Comparison of ENCODE assay signal across 1 cellular context in the genomic region with DNA sequence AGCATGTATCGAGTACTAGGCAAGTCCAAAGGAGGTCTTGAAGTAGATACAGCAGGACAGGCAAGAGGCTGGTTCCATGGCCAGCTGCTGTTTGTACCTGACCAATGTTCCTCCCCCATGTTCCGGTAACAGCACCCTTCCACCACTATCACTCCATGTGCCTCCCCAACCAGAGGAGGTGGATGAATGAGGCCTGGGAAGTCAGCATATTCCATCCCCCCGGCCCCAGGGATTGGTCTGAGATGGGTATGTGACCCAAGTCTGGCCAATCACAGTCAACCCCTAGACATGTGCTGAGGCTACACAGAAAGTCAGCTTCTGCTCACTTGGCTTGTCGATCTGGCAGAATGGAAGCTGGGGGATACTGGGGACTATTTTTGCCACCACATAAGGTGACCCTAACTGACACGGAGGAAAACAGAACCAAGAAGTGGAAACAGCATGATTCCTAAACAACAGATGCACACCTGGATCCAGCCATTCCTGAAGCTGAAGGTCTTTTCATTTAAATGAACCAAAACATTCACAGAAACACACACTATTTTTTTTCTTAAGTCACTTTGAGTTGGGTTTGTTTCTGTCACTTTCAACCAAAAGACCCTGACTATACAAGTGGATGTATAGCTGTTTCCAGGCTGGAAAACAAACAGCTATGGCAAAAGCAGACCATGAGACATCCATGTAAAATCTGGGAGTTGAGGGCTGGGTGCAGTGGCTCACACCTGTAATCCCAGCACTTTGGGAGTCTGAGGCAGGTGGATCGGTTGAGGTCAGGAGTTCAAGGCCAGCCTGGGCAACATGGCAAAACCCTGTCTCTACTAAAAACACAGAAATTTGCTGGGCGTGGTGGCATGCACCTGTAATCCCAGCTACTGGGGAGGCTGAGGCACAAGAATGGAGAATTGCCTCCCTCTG.
TF ChIP-seq lines count a peak whose summit lies in the region.

No MANE protein-coding gene starts in this region.

TF ChIP-seq in HepG2, 621 proteins besides CTCF, POLR2A, EP300 and RAD21 (continued from another document and continues in another):
- TF ChIP-seq ZNF737 (CRISPR knock-in tag; IDR thresholded peaks at IDR 0.05; ENCODE audit: borderline replicate concordance): no peak
- peak; percentile 100 for TF ChIP-seq ZNF329 (CRISPR knock-in tag; IDR thresholded peaks at IDR 0.05; ENCODE audit: low read depth)
- no peak for TF ChIP-seq ZNF501 (CRISPR knock-in tag; IDR thresholded peaks at IDR 0.05)
- TF ChIP-seq, protein P1, sequence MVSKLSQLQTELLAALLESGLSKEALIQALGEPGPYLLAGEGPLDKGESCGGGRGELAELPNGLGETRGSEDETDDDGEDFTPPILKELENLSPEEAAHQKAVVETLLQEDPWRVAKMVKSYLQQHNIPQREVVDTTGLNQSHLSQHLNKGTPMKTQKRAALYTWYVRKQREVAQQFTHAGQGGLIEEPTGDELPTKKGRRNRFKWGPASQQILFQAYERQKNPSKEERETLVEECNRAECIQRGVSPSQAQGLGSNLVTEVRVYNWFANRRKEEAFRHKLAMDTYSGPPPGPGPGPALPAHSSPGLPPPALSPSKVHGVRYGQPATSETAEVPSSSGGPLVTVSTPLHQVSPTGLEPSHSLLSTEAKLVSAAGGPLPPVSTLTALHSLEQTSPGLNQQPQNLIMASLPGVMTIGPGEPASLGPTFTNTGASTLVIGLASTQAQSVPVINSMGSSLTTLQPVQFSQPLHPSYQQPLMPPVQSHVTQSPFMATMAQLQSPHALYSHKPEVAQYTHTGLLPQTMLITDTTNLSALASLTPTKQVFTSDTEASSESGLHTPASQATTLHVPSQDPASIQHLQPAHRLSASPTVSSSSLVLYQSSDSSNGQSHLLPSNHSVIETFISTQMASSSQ (IDR thresholded peaks at IDR 0.05; ENCODE audit: low read depth): no peak
- TF ChIP-seq, protein P1 (CRISPR knock-in tag; IDR thresholded peaks at IDR 0.05; ENCODE audit: borderline replicate concordance): no peak; the same call in 1 of the 2 replicates
- no peak for TF ChIP-seq EHMT2 (IDR thresholded peaks at IDR 0.05; ENCODE audit: borderline replicate concordance, low read depth, low read length)
- TF ChIP-seq, protein P2, sequence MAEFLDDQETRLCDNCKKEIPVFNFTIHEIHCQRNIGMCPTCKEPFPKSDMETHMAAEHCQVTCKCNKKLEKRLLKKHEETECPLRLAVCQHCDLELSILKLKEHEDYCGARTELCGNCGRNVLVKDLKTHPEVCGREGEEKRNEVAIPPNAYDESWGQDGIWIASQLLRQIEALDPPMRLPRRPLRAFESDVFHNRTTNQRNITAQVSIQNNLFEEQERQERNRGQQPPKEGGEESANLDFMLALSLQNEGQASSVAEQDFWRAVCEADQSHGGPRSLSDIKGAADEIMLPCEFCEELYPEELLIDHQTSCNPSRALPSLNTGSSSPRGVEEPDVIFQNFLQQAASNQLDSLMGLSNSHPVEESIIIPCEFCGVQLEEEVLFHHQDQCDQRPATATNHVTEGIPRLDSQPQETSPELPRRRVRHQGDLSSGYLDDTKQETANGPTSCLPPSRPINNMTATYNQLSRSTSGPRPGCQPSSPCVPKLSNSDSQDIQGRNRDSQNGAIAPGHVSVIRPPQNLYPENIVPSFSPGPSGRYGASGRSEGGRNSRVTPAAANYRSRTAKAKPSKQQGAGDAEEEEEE (CRISPR knock-in tag; IDR thresholded peaks at IDR 0.05; ENCODE audit: borderline replicate concordance): 0 out of 2 replicates have a peak, but pooled peaks have one; percentile 26
- no peak for TF ChIP-seq POLR2AphosphoS2 (IDR thresholded peaks at IDR 0.05; ENCODE audit: low read depth, low read length)
- no peak for TF ChIP-seq PHF21A (CRISPR knock-in tag; IDR thresholded peaks at IDR 0.05)
- 0 out of 2 replicates have a peak, but pooled peaks have one; percentile 5 for TF ChIP-seq RXRB (CRISPR knock-in tag; IDR thresholded peaks at IDR 0.05; ENCODE audit: borderline replicate concordance)
- no peak for TF ChIP-seq ZNF256 (CRISPR knock-in tag; conservative IDR thresholded peaks at IDR 0.05)
- TF ChIP-seq RARA (CRISPR knock-in tag; IDR thresholded peaks at IDR 0.05): no peak
- no peak for TF ChIP-seq ZNF703 (CRISPR knock-in tag; IDR thresholded peaks at IDR 0.05; ENCODE audit: borderline replicate concordance)
- TF ChIP-seq KMT2B (CRISPR knock-in tag; IDR thresholded peaks at IDR 0.05): no peak
- peak; percentile 49; the same call in 1 of the 2 replicates for TF ChIP-seq ZBTB3 (CRISPR knock-in tag; IDR thresholded peaks at IDR 0.05; ENCODE audit: borderline replicate concordance, low read depth)
- TF ChIP-seq, protein P3, sequence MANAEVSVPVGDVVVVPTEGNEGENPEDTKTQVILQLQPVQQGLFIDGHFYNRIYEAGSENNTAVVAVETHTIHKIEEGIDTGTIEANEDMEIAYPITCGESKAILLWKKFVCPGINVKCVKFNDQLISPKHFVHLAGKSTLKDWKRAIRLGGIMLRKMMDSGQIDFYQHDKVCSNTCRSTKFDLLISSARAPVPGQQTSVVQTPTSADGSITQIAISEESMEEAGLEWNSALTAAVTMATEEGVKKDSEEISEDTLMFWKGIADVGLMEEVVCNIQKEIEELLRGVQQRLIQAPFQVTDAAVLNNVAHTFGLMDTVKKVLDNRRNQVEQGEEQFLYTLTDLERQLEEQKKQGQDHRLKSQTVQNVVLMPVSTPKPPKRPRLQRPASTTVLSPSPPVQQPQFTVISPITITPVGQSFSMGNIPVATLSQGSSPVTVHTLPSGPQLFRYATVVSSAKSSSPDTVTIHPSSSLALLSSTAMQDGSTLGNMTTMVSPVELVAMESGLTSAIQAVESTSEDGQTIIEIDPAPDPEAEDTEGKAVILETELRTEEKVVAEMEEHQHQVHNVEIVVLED (CRISPR knock-in tag; IDR thresholded peaks at IDR 0.05; ENCODE audit: borderline replicate concordance): no peak
- TF ChIP-seq, protein P4, sequence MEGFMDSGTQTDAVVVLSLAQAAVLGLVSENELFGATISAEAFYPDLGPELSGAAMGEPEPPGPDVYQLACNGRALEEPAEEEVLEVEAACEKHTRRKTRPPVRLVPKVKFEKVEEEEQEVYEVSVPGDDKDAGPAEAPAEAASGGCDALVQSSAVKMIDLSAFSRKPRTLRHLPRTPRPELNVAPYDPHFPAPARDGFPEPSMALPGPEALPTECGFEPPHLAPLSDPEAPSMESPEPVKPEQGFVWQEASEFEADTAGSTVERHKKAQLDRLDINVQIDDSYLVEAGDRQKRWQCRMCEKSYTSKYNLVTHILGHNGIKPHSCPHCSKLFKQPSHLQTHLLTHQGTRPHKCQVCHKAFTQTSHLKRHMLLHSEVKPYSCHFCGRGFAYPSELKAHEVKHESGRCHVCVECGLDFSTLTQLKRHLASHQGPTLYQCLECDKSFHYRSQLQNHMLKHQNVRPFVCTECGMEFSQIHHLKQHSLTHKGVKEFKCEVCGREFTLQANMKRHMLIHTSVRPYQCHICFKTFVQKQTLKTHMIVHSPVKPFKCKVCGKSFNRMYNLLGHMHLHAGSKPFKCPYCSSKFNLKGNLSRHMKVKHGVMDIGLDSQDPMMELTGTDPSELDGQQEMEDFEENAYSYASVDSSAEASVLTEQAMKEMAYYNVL (CRISPR knock-in tag; IDR thresholded peaks at IDR 0.05; ENCODE audit: borderline replicate concordance): no peak
- TF ChIP-seq TBL1XR1 (IDR thresholded peaks at IDR 0.05; ENCODE audit: borderline replicate concordance, low read length, partially characterized antibody): no peak
- no peak for TF ChIP-seq MXI1 (IDR thresholded peaks at IDR 0.05; ENCODE audit: borderline replicate concordance, low read depth, low read length)
- TF ChIP-seq, protein P5, sequence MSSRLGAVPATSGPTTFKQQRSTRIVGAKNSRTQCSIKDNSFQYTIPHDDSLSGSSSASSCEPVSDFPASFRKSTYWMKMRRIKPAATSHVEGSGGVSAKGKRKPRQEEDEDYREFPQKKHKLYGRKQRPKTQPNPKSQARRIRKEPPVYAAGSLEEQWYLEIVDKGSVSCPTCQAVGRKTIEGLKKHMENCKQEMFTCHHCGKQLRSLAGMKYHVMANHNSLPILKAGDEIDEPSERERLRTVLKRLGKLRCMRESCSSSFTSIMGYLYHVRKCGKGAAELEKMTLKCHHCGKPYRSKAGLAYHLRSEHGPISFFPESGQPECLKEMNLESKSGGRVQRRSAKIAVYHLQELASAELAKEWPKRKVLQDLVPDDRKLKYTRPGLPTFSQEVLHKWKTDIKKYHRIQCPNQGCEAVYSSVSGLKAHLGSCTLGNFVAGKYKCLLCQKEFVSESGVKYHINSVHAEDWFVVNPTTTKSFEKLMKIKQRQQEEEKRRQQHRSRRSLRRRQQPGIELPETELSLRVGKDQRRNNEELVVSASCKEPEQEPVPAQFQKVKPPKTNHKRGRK (CRISPR knock-in tag; IDR thresholded peaks at IDR 0.05): no peak
- no peak for TF ChIP-seq ZNF484 (CRISPR knock-in tag; IDR thresholded peaks at IDR 0.05; ENCODE audit: borderline replicate concordance, low read depth)
- TF ChIP-seq HCFC1 (IDR thresholded peaks at IDR 0.05; ENCODE audit: low read depth, low read length): 0 out of 2 replicates have a peak, but pooled peaks have one; percentile 0
- no peak for TF ChIP-seq ZZZ3 (CRISPR knock-in tag; IDR thresholded peaks at IDR 0.05; ENCODE audit: borderline replicate concordance)
- TF ChIP-seq MBNL3 (CRISPR knock-in tag; conservative IDR thresholded peaks at IDR 0.05): no peak
- no peak for TF ChIP-seq ZNF564 (CRISPR knock-in tag; IDR thresholded peaks at IDR 0.05)
- 0 out of 2 replicates have a peak, but pooled peaks have one; percentile 33 for TF ChIP-seq FOXC1 (CRISPR knock-in tag; IDR thresholded peaks at IDR 0.05; ENCODE audit: borderline replicate concordance)
- TF ChIP-seq, protein P6, sequence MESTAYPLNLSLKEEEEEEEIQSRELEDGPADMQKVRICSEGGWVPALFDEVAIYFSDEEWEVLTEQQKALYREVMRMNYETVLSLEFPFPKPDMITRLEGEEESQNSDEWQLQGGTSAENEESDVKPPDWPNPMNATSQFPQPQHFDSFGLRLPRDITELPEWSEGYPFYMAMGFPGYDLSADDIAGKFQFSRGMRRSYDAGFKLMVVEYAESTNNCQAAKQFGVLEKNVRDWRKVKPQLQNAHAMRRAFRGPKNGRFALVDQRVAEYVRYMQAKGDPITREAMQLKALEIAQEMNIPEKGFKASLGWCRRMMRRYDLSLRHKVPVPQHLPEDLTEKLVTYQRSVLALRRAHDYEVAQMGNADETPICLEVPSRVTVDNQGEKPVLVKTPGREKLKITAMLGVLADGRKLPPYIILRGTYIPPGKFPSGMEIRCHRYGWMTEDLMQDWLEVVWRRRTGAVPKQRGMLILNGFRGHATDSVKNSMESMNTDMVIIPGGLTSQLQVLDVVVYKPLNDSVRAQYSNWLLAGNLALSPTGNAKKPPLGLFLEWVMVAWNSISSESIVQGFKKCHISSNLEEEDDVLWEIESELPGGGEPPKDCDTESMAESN (CRISPR knock-in tag; conservative IDR thresholded peaks at IDR 0.05): 0 out of 2 replicates have a peak, but pooled peaks have one; percentile 16
- TF ChIP-seq ZFP90 (CRISPR knock-in tag; IDR thresholded peaks at IDR 0.05; ENCODE audit: borderline replicate concordance): no peak
- no peak for TF ChIP-seq ZNF577 (CRISPR knock-in tag; IDR thresholded peaks at IDR 0.05; ENCODE audit: borderline replicate concordance, low read depth)
- no peak; the same call in 1 of the 2 replicates for TF ChIP-seq REL (CRISPR knock-in tag; conservative IDR thresholded peaks at IDR 0.05)
- no peak for TF ChIP-seq NFKBIZ (CRISPR knock-in tag; IDR thresholded peaks at IDR 0.05)
- TF ChIP-seq TEAD3 (CRISPR knock-in tag; optimal IDR thresholded peaks at IDR 0.05; ENCODE audit: borderline replicate concordance): peak; percentile 3
- TF ChIP-seq BRD4 (CRISPR knock-in tag; IDR thresholded peaks at IDR 0.05): no peak
- no peak for TF ChIP-seq CHCHD3 (CRISPR knock-in tag; IDR thresholded peaks at IDR 0.05)
- no peak for TF ChIP-seq XBP1 (CRISPR knock-in tag; IDR thresholded peaks at IDR 0.05)
- TF ChIP-seq, protein P7, sequence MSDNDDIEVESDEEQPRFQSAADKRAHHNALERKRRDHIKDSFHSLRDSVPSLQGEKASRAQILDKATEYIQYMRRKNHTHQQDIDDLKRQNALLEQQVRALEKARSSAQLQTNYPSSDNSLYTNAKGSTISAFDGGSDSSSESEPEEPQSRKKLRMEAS (IDR thresholded peaks at IDR 0.05): peak; percentile 54; the same call in 1 of the 2 replicates
- TF ChIP-seq, protein P8, sequence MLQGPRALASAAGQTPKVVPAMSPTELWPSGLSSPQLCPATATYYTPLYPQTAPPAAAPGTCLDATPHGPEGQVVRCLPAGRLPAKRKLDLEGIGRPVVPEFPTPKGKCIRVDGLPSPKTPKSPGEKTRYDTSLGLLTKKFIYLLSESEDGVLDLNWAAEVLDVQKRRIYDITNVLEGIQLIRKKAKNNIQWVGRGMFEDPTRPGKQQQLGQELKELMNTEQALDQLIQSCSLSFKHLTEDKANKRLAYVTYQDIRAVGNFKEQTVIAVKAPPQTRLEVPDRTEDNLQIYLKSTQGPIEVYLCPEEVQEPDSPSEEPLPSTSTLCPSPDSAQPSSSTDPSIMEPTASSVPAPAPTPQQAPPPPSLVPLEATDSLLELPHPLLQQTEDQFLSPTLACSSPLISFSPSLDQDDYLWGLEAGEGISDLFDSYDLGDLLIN (CRISPR knock-in tag; IDR thresholded peaks at IDR 0.05; ENCODE audit: borderline replicate concordance): no peak
- 0 out of 2 replicates have a peak, but pooled peaks have one; percentile 17 for TF ChIP-seq ZFP36L1 (CRISPR knock-in tag; IDR thresholded peaks at IDR 0.05)
- TF ChIP-seq, protein P9, sequence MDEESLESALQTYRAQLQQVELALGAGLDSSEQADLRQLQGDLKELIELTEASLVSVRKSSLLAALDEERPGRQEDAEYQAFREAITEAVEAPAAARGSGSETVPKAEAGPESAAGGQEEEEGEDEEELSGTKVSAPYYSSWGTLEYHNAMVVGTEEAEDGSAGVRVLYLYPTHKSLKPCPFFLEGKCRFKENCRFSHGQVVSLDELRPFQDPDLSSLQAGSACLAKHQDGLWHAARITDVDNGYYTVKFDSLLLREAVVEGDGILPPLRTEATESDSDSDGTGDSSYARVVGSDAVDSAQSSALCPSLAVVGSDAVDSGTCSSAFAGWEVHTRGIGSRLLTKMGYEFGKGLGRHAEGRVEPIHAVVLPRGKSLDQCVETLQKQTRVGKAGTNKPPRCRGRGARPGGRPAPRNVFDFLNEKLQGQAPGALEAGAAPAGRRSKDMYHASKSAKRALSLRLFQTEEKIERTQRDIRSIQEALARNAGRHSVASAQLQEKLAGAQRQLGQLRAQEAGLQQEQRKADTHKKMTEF (CRISPR knock-in tag; IDR thresholded peaks at IDR 0.05): no peak
- TF ChIP-seq, protein P10, sequence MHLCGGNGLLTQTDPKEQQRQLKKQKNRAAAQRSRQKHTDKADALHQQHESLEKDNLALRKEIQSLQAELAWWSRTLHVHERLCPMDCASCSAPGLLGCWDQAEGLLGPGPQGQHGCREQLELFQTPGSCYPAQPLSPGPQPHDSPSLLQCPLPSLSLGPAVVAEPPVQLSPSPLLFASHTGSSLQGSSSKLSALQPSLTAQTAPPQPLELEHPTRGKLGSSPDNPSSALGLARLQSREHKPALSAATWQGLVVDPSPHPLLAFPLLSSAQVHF (CRISPR knock-in tag; IDR thresholded peaks at IDR 0.05): no peak
